Comparison of ENCODE assay signal across 12 cellular contexts in the genomic region with DNA sequence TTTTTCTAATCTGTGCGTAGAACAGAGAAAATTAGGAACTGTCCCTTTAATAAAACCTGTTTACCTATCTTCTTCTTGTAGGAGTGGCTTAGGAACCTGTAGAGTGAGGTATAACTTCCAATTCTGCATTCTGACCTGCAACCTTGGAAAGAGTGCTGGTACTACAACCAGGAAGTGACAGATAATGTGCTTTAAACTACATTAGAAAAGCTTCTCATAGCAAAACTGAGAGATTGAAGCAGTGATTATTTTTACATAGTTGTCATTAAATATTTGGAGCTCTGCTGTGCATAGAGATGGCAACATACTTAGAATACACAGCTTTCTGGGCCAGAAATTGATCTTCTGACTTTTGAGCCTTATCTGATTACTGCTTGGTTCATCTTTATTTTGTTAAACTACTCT. TPM values are rescaled to one million over a fixed set of nuclear protein-coding genes. Genes with fewer than 3 reads are reported as not detected.
A peak's percentile ranks its signal among the peaks of the same experiment; 100 is the strongest.
DNase-seq lines count a peak whose midpoint lies in the region; ATAC-seq, FAIRE-seq and TF ChIP-seq lines count a peak whose summit lies in the region.
"Had no signal": no experiment of that assay in that cellular context is flagged by ENCODE, and none has a peak within 500 bp of the region (broad histone marks: within the 10 kb centered on the region; RNA-seq: fewer than 3 reads in every experiment).

No MANE protein-coding gene starts in this region.

- no peak overlapping the region for H3K9ac ChIP-seq in DND-41 (ENCODE audit: low read depth, low read length)

- DNase-seq in DND-41 (no peak), NCI-H510A treated with DMSO at 0.1 percent for 48 hours (lab: John Stamatoyannopoulos, UW) (peak; percentile 50), epithelial cell of esophagus (ENCODE audit: low read depth) (peak; percentile 76), psoas muscle (no peak), GM12891 (ENCODE audit: insufficient read length, low spot score) (no peak), erythroblast (lab: John Stamatoyannopoulos, UW) (no peak), islet precursor cell (no peak), HCEC 1CT (no peak)
- DNase-seq: activated naive CD4-positive, alpha-beta T cell; midbrain; NCI-H1694 treated with DMSO at 0.1 percent for 48 hours; stimulated activated CD4-positive, alpha-beta T cell treated with anti-CD3 and anti-CD28 coated beads, Interleukin-2, amount 100 ng/mL, for 24 hours had no signal

- ATAC-seq in DND-41 (ENCODE audit: insufficient read depth, low read depth) (peak; percentile 31; the same call in 1 of the 3 replicates), psoas muscle (no peak)

- intact Hi-C loops in psoas muscle (cut with DNase I), result no loop called here

- H3K9me3 ChIP-seq in DND-41 (ENCODE audit: insufficient read depth, low read length, severe bottlenecking) (no peaks in the 10 kb centered on the region), psoas muscle (no peaks in the 10 kb centered on the region)

- H3K36me3 ChIP-seq in DND-41 (ENCODE audit: insufficient read depth, low read length) (no peaks in the 10 kb centered on the region), psoas muscle (ENCODE audit: insufficient read depth in 1 of 2, low read depth in 1 of 2) (no peaks in the 10 kb centered on the region)

- whole genome bisulfite sequencing in psoas muscle, 3 donors, result 67 to 79% (median 72%) methylated on average over 1 of the region's 1 CpG

- no peak overlapping the region for H3K27ac ChIP-seq in DND-41 (ENCODE audit: low read length)
- H3K27ac ChIP-seq in psoas muscle, result no peak overlapping the region

- no peak for FAIRE-seq in GM12891 (lab: Jason Lieb, UNC)

- no peaks in the 10 kb centered on the region for H3K79me2 ChIP-seq in DND-41 (ENCODE audit: insufficient read depth, low read length)

- H3K4me3 ChIP-seq in DND-41 (ENCODE audit: low read depth in 1 of 2, low read length in 2 of 2), result no peak overlapping the region; a peak in 1 of 4 replicates
- peak overlapping the region; percentile 40 for H3K4me3 ChIP-seq in epithelial cell of esophagus (ENCODE audit: low read length)
- H3K4me3 ChIP-seq in psoas muscle, result peak overlapping the region; percentile 36

- H2AFZ ChIP-seq in DND-41 (ENCODE audit: low read depth, low read length), result peak overlapping the region; percentile 15; the same call in 1 of the 2 replicates

- peak overlapping the region; percentile 20; the same call in 1 of the 2 replicates for H3K4me2 ChIP-seq in DND-41 (ENCODE audit: insufficient read depth, low read length)

- H3K4me1 ChIP-seq in DND-41 (ENCODE audit: insufficient read depth, low read length), result peaks cover 8% of the 10 kb centered on the region; the same call in 1 of the 2 replicates
- H3K4me1 ChIP-seq in psoas muscle, result peaks cover 10% of the 10 kb centered on the region

- TF ChIP-seq CTCF in DND-41 (IDR thresholded peaks at IDR 0.05; ENCODE audit: borderline replicate concordance, extremely low read depth, low read length, poor library complexity, severe bottlenecking), result no peak
- no peak for TF ChIP-seq CTCF in epithelial cell of esophagus (IDR thresholded peaks at IDR 0.05; ENCODE audit: insufficient read depth, low read depth, low read length, missing control alignments)
- no peak for TF ChIP-seq CTCF in psoas muscle (IDR thresholded peaks at IDR 0.05)

- H4K20me1 ChIP-seq in DND-41 (ENCODE audit: insufficient read depth, low read length), result no peaks in the 10 kb centered on the region

- no peak for TF ChIP-seq POLR2A in GM12891 (IDR thresholded peaks at IDR 0.05; ENCODE audit: low read depth, low read length)
- no peak for TF ChIP-seq POLR2A in erythroblast (IDR thresholded peaks at IDR 0.05; ENCODE audit: low read length)

- no peaks in the 10 kb centered on the region for H3K27me3 ChIP-seq in DND-41 (ENCODE audit: insufficient read depth, low read length, poor library complexity)
- H3K27me3 ChIP-seq in psoas muscle (ENCODE audit: insufficient read depth in 3 of 3, low read length in 2 of 3), result no peaks in the 10 kb centered on the region

TF ChIP-seq in GM12891, 5 proteins besides CTCF, POLR2A, EP300 and RAD21:
- TF ChIP-seq SPI1 (IDR thresholded peaks at IDR 0.05; ENCODE audit: low read depth, low read length) (no peak), TAF1 (IDR thresholded peaks at IDR 0.05; ENCODE audit: low read depth, low read length) (no peak), PAX5 (IDR thresholded peaks at IDR 0.05; ENCODE audit: insufficient read depth, low read length, severe bottlenecking) (no peak), POLR2AphosphoS5 (IDR thresholded peaks at IDR 0.05; ENCODE audit: low read depth, low read length) (no peak), POU2F2 (IDR thresholded peaks at IDR 0.05; ENCODE audit: low read depth, low read length) (no peak)

RNA-seq across cellular contexts. Expression of a gene that starts 50.4 kb away (rescaled TPM):
- 1 to 10 TPM in 3 of 4 donors, under 1 TPM in 1; 0.99 to 3.4 (median 1.9) TPM for total RNA-seq in psoas muscle
- 1 to 10 TPM; 1.1 to 3.9 (median 2.2) TPM for polyA plus RNA-seq in psoas muscle
- polyA plus RNA-seq in GM12891 (2012; ENCODE audit: low read depth, missing spikeins), result 0.87 TPM

RNA-seq across cellular contexts. Expression of a gene that starts 58.8 kb away (rescaled TPM):
- total RNA-seq in psoas muscle, result under 1 TPM; 0.53 to 0.81 (median 0.65) TPM
- polyA plus RNA-seq in psoas muscle, result under 1 TPM; 0.20 to 0.39 (median 0.36) TPM
- 1.8 TPM for polyA plus RNA-seq in GM12891 (2012; ENCODE audit: low read depth, missing spikeins)

Comparison
In these comparisons a context has a peak if more than half of its experiments do, and no peak if none do; other contexts are left out.
1. DNase-seq: peak in NCI-H510A treated with DMSO at 0.1 percent for 48 hours (single experiment) and epithelial cell of esophagus (single experiment); none in DND-41 (single experiment), psoas muscle (0 of 2), GM12891 (single experiment), erythroblast (0 of 2), islet precursor cell (single experiment) and HCEC 1CT (single experiment).
2. H3K4me3 ChIP-seq: peak in epithelial cell of esophagus (single experiment) and psoas muscle (single experiment); none in DND-41 (0 of 2).